1 cellular context compared by ENCODE assay signal in genomic region chr5:115913623-115914400, GRCh38.
A peak's percentile ranks its signal among the peaks of the same experiment; 100 is the strongest.
TF ChIP-seq lines count a peak whose summit lies in the region.

No MANE protein-coding gene starts in this region.

TF ChIP-seq in Ishikawa, 13 proteins besides CTCF, POLR2A, EP300 and RAD21:
- TF ChIP-seq CEBPB (IDR thresholded peaks at IDR 0.05): peak; percentile 87
